ENCODE assay signal across 21 cellular contexts in genomic region chr3:36332139-36332538, GRCh38.
"Had no signal": no experiment of that assay in that cellular context is flagged by ENCODE, and none has a peak within 500 bp of the region (broad histone marks: within the 10 kb centered on the region; RNA-seq: fewer than 3 reads in every experiment).

No MANE protein-coding gene starts in this region.

- H3K9me3 ChIP-seq: esophagus squamous epithelium, gastrocnemius medialis, heart right ventricle, left lung, lower lobe of right lung had no signal

- H3K4me1 ChIP-seq: esophagus squamous epithelium, gastrocnemius medialis, heart right ventricle, left lung, lower lobe of right lung had no signal

- H3K4me3 ChIP-seq: esophagus squamous epithelium, gastrocnemius medialis, heart right ventricle, left lung, lower lobe of right lung had no signal

- H3K27me3 ChIP-seq: esophagus squamous epithelium, gastrocnemius medialis, heart right ventricle, left lung had no signal

- H3K27ac ChIP-seq: epithelial cell of prostate, esophagus squamous epithelium, gastrocnemius medialis, heart right ventricle, left lung, lower lobe of right lung had no signal

- H3K36me3 ChIP-seq: esophagus squamous epithelium, gastrocnemius medialis, heart right ventricle, left lung, lower lobe of right lung had no signal

- ATAC-seq: effector memory CD8-positive, alpha-beta T cell; esophagus mucosa; gastrocnemius medialis; heart right ventricle; left cardiac atrium; left lung; left ventricle myocardium superior; lower lobe of right lung; naive thymus-derived CD4-positive, alpha-beta T cell had no signal

- DNase-seq: cortex of kidney; effector CD8-positive, alpha-beta T cell; effector memory CD8-positive, alpha-beta T cell; endodermal cell; erythroblast; esophagus squamous epithelium; foreskin fibroblast; foreskin melanocyte; gastrocnemius medialis; glutamatergic neuron; head of caudate nucleus; heart right ventricle; hippocampal formation; left cardiac atrium; left lung; left ventricle myocardium superior; lower lobe of right lung; mesenchymal stem cell; naive thymus-derived CD4-positive, alpha-beta T cell had no signal
